ENCODE assay signal across 1 cellular context in genomic region chr3:187709155-187709554, GRCh38.
TF ChIP-seq lines count a peak whose summit lies in the region.

No MANE protein-coding gene starts in this region.

TF ChIP-seq in GM23338, 12 proteins besides CTCF, POLR2A, EP300 and RAD21 (continued from another document):
- no peak for TF ChIP-seq ZNF462 (CRISPR knock-in tag; IDR thresholded peaks at IDR 0.05)
- no peak for TF ChIP-seq STAT1 (IDR thresholded peaks at IDR 0.05; ENCODE audit: unreplicated experiment)
- TF ChIP-seq REST (IDR thresholded peaks at IDR 0.05; ENCODE audit: unreplicated experiment), result no peak
- TF ChIP-seq CREB1 (CRISPR knock-in tag; IDR thresholded peaks at IDR 0.05; ENCODE audit: low read depth), result no peak
TF ChIP-seq in GM23338: peak in this region for 0.
